Comparison of ENCODE assay signal across 23 cellular contexts in the genomic region with DNA sequence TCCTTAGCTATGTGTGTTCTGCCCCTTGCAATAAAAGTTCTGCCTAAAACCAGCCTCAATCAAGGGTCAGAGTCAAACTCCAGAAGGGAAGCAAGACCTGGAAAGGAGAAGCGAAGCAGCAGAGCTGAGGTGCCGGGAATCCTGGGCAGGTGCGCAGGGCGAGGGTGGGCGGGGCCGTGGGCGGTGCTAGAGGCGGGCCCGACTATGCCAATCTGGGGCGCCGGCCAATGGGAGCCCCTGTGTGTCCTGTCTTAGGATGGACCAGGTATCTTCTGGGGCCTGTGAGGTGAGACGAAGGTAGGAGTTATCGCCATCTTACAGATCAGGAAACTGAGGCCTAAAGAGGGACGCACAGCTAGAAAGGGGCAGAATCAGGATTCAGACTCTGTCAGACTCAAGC.
DNase-seq lines count a peak whose midpoint lies in the region; ATAC-seq and TF ChIP-seq lines count a peak whose summit lies in the region.
"Had no signal": no experiment of that assay in that cellular context is flagged by ENCODE, and none has a peak within 500 bp of the region (broad histone marks: within the 10 kb centered on the region; RNA-seq: fewer than 3 reads in every experiment).

No MANE protein-coding gene starts in this region.

- H2AFZ ChIP-seq in mammary epithelial cell (ENCODE audit: low read depth, low read length) = no peak overlapping the region
- H2AFZ ChIP-seq in OCI-LY7 (ENCODE audit: low read length) = no peak overlapping the region

- POLR2A ChIA-PET in MCF 10A (lab: Yijun Ruan, JAX) = no interaction called here
- POLR2A ChIA-PET in OCI-LY7 (lab: Charles Lee) = no interaction called here

- H4K20me1 ChIP-seq in mammary epithelial cell (ENCODE audit: insufficient read depth, low read length) = no peaks in the 10 kb centered on the region
- no peaks in the 10 kb centered on the region for H4K20me1 ChIP-seq in OCI-LY7 (ENCODE audit: insufficient read depth, low read length)

- H3K4me1 ChIP-seq in mammary epithelial cell (ENCODE audit: insufficient read depth, low read length) (peaks cover 21% of the 10 kb centered on the region), OCI-LY7 (ENCODE audit: insufficient read depth, low read length, poor library complexity, severe bottlenecking) (no peaks in the 10 kb centered on the region), upper lobe of right lung (no peaks in the 10 kb centered on the region)
- H3K4me1 ChIP-seq: ascending aorta, Caco-2, prostate gland had no signal

- H3K4me3 ChIP-seq in mammary epithelial cell (replicated peaks in 1 of 3; ENCODE audit: insufficient read depth in 1 of 3, low read depth in 2 of 3, low read length in 3 of 3) (no peak overlapping the region), OCI-LY7 (ENCODE audit: low read depth, low read length, poor library complexity, severe bottlenecking) (no peak overlapping the region), upper lobe of right lung (no peak overlapping the region)
- H3K4me3 ChIP-seq: ascending aorta, prostate gland had no signal

- dilution Hi-C loops in mammary epithelial cell (cut with HindIII; ENCODE audit: low sequenced_read_pairs) = loop anchor here (10.0 kb wide), 1 partner anchor 102 kb away; no protein-coding TSS in a partner anchor

- peaks cover 23% of the 10 kb centered on the region for H3K27me3 Mint-ChIP-seq in MCF 10A (ENCODE audit: insufficient read depth, unreplicated experiment)

- H3K4me2 ChIP-seq in mammary epithelial cell (ENCODE audit: insufficient read depth, low read depth, low read length) (no peak overlapping the region), OCI-LY7 (ENCODE audit: low read length) (no peak overlapping the region)

- H3K27ac ChIP-seq in mammary epithelial cell (ENCODE audit: insufficient read depth, low read depth, low read length) (no peak overlapping the region), OCI-LY7 (ENCODE audit: low read depth, low read length, poor library complexity, severe bottlenecking) (no peak overlapping the region), upper lobe of right lung (no peak overlapping the region)
- H3K27ac ChIP-seq: ascending aorta, neutrophil, prostate gland had no signal

- 100% methylated on average over 1 of the region's 14 CpGs for WGBS in mammary epithelial cell (ENCODE audit: low coverage, missing lambda C conversion rate)

- peaks cover 7% of the 10 kb centered on the region for H3K4me1 Mint-ChIP-seq in MCF 10A (ENCODE audit: insufficient read depth, unreplicated experiment)

- H3K36me3 Mint-ChIP-seq in MCF 10A (ENCODE audit: insufficient read depth, unreplicated experiment) = peaks cover 11% of the 10 kb centered on the region
- H3K36me3 Mint-ChIP-seq: activated naive CD8-positive, alpha-beta T cell treated with anti-CD3 and anti-CD28 coated beads for 36 hours had no signal

- H3K9me3 ChIP-seq in mammary epithelial cell (replicated peaks; ENCODE audit: insufficient read depth, low read length) = no peaks in the 10 kb centered on the region
- H3K9me3 ChIP-seq in OCI-LY7 (ENCODE audit: low read length) = no peaks in the 10 kb centered on the region
- no peaks in the 10 kb centered on the region for H3K9me3 ChIP-seq in upper lobe of right lung
- H3K9me3 ChIP-seq: ascending aorta, Caco-2, neutrophil, prostate gland had no signal

- TF ChIP-seq CTCF in MCF 10A (IDR thresholded peaks at IDR 0.05; ENCODE audit: unreplicated experiment) (no peak), mammary epithelial cell (conservative IDR thresholded peaks at IDR 0.05 in 1 of 2, IDR thresholded peaks at IDR 0.05 in 1 of 2; ENCODE audit: extremely low read depth in 1 of 2, insufficient read depth in 1 of 2, low read depth in 1 of 2, low read length in 2 of 2) (no peak), OCI-LY7 (conservative IDR thresholded peaks at IDR 0.05; ENCODE audit: low read length) (no peak), upper lobe of right lung (IDR thresholded peaks at IDR 0.05) (no peak)

- no peaks in the 10 kb centered on the region for H3K36me3 ChIP-seq in mammary epithelial cell (ENCODE audit: insufficient read depth, low read length)
- H3K36me3 ChIP-seq in OCI-LY7 (ENCODE audit: insufficient read depth, low read length) = no peaks in the 10 kb centered on the region
- H3K36me3 ChIP-seq in upper lobe of right lung = no peaks in the 10 kb centered on the region
- H3K36me3 ChIP-seq: ascending aorta, neutrophil, prostate gland had no signal

- DNase-seq in MCF 10A (ENCODE audit: unreplicated experiment) (peak; percentile 16), mammary epithelial cell (no peak), OCI-LY7 (ENCODE audit: low spot score) (peak; percentile 9), epidermal melanocyte (ENCODE audit: insufficient read length, low spot score) (peak; percentile 1), upper lobe of right lung (no peak), NCI-H2081 treated with DMSO at 0.1 percent for 48 hours (lab: John Stamatoyannopoulos, UW) (no peak), OCI-M1 (lab: John Stamatoyannopoulos, UW) (no peak), mucosa of gallbladder (ENCODE audit: low spot score) (no peak)
- DNase-seq: activated CD4-positive, alpha-beta T cell treated with anti-CD3 and anti-CD28 coated beads, Interleukin-2, amount 50 U/mL, for 4 hours; activated naive CD8-positive, alpha-beta T cell treated with anti-CD3 and anti-CD28 coated beads for 36 hours; Caco-2; caudate nucleus; dermis blood vessel endothelial cell; KBM-7; kidney glomerular epithelial cell; MM.1S; NCI-H1436; NCI-H2171 treated with DMSO at 0.1 percent for 48 hours; NCI-H69; T-helper 9 cell had no signal

- H3K27ac Mint-ChIP-seq in MCF 10A (ENCODE audit: low read depth, unreplicated experiment) = no peak overlapping the region
- H3K27ac Mint-ChIP-seq: activated naive CD8-positive, alpha-beta T cell treated with anti-CD3 and anti-CD28 coated beads for 36 hours had no signal

- peak; percentile 31 for ATAC-seq in upper lobe of right lung

- intact Hi-C loops in MCF 10A (cut with micrococcal nuclease) = no loop called here
- intact Hi-C loops in mammary epithelial cell (cut with micrococcal nuclease) = no loop called here
- intact Hi-C loops in OCI-LY7 (cut with micrococcal nuclease; ENCODE audit: unreplicated experiment) = no loop called here
- intact Hi-C loops in upper lobe of right lung (cut with DNase I) = no loop called here

- BruUV-seq in MCF 10A (replicated peaks; lab: Mats Ljungman, UMichigan) (no TSS peak), mammary epithelial cell (replicated peaks; lab: Mats Ljungman, UMichigan) (no TSS peak), OCI-LY7 (replicated peaks; lab: Mats Ljungman, UMichigan) (no TSS peak)

- no peak overlapping the region for H3K9ac ChIP-seq in mammary epithelial cell (ENCODE audit: insufficient read depth, low read length)

- H3K79me2 ChIP-seq in mammary epithelial cell (ENCODE audit: insufficient read depth, low read length) = no peaks in the 10 kb centered on the region
- no peaks in the 10 kb centered on the region for H3K79me2 ChIP-seq in OCI-LY7 (ENCODE audit: insufficient read depth, low read depth, low read length)

- H3K9me3 Mint-ChIP-seq in MCF 10A (ENCODE audit: unreplicated experiment) = no peaks in the 10 kb centered on the region
- H3K9me3 Mint-ChIP-seq: activated naive CD8-positive, alpha-beta T cell treated with anti-CD3 and anti-CD28 coated beads for 36 hours had no signal

- H3K27me3 ChIP-seq in mammary epithelial cell (ENCODE audit: insufficient read depth, low read length) = no peaks in the 10 kb centered on the region
- H3K27me3 ChIP-seq in upper lobe of right lung = no peaks in the 10 kb centered on the region
- H3K27me3 ChIP-seq: ascending aorta had no signal

- H3K4me3 Mint-ChIP-seq in MCF 10A (ENCODE audit: unreplicated experiment) = no peak overlapping the region
- H3K4me3 Mint-ChIP-seq: activated naive CD8-positive, alpha-beta T cell treated with anti-CD3 and anti-CD28 coated beads for 36 hours had no signal

- in situ Hi-C loops in mammary epithelial cell (cut with MboI; ENCODE audit: low sequenced_read_pairs in 2 of 2) = no loop called here

- CTCF ChIA-PET in MCF 10A (lab: Yijun Ruan, JAX) (interaction anchor here (0.8 kb wide), 1 partner anchor 52 kb away, joined by 4 read pairs; no protein-coding TSS in a partner anchor), mammary epithelial cell (lab: Charles Lee; ENCODE audit: low non-redundant PET) (no interaction called here), OCI-LY7 (lab: Charles Lee; ENCODE audit: unreplicated experiment) (no interaction called here)

- H3K9me2 ChIP-seq in OCI-LY7 (ENCODE audit: insufficient read depth, low read length) = no peaks in the 10 kb centered on the region

Comparison
In these comparisons a context has a peak if more than half of its experiments do, and no peak if none do; other contexts are left out.
1. DNase-seq: peak in MCF 10A (single experiment), OCI-LY7 (single experiment) and epidermal melanocyte (single experiment); none in mammary epithelial cell (single experiment), upper lobe of right lung (single experiment), NCI-H2081 treated with DMSO at 0.1 percent for 48 hours (single experiment), OCI-M1 (single experiment) and mucosa of gallbladder (single experiment).